ENCODE assay signal across 15 cellular contexts in genomic region chr11:44609783-44610155, GRCh38. TPM values are rescaled to one million over a fixed set of nuclear protein-coding genes. Genes with fewer than 3 reads are reported as not detected.
DNase-seq lines count a peak whose midpoint lies in the region; ATAC-seq, FAIRE-seq and TF ChIP-seq lines count a peak whose summit lies in the region.
"Had no signal": no experiment of that assay in that cellular context is flagged by ENCODE, and none has a peak within 500 bp of the region (broad histone marks: within the 10 kb centered on the region; RNA-seq: fewer than 3 reads in every experiment).

No MANE protein-coding gene starts in this region.

- H3K9me3 ChIP-seq in lower lobe of right lung (no peaks in the 10 kb centered on the region), HepG2 (ENCODE audit: low read length) (no peaks in the 10 kb centered on the region), smooth muscle cell (replicated peaks; ENCODE audit: low read depth) (no peaks in the 10 kb centered on the region)

- no peak for ATAC-seq in lower lobe of right lung
- no peak for ATAC-seq in HepG2
- ATAC-seq: Panc1 had no signal

- H3F3A ChIP-seq in smooth muscle cell (ENCODE audit: low read depth) = peaks cover 7% of the 10 kb centered on the region

- H3K4me1 ChIP-seq in lower lobe of right lung = peaks cover 57% of the 10 kb centered on the region
- no peaks in the 10 kb centered on the region for H3K4me1 ChIP-seq in HepG2 (ENCODE audit: insufficient read depth, low read length)
- H3K4me1 ChIP-seq in smooth muscle cell (ENCODE audit: low read depth) = peaks cover 2% of the 10 kb centered on the region

- peaks cover 85% of the 10 kb centered on the region for H3K4me1 Mint-ChIP-seq in activated naive CD4-positive, alpha-beta T cell treated with anti-CD3 and anti-CD28 coated beads, Interleukin-2, amount 50 U/mL, for 24 hours
- H3K4me1 Mint-ChIP-seq in activated T-helper 1 cell treated with anti-CD3 and anti-CD28 coated beads, Interleukin-12 subunit alpha, Interleukin-12 subunit beta, Interleukin-2, Interleukin-4 antibody, amounts not matched to agents 30 ng/mL and 10 ng/mL and 1 ng/mL, durations not matched to agents 14 hours and 24 hours and 36 hours (ENCODE audit: low read depth) = peaks cover 77% of the 10 kb centered on the region

- in situ Hi-C loops in HepG2 (cut with HindIII; ENCODE audit: extremely low pct_ligation_motif_present, low pct_unique_long_range_greater_than_20kb) = loop anchor here (10.0 kb wide), 1 partner anchor 45 kb away; the partner anchor contains the start of gene CD82

- no peak for TF ChIP-seq EP300 in HepG2 (IDR thresholded peaks at IDR 0.05; ENCODE audit: low read depth in 2 of 2, low read length in 2 of 2)
- TF ChIP-seq EP300 in HepG2 (CRISPR knock-in tag; IDR thresholded peaks at IDR 0.05; ENCODE audit: borderline replicate concordance) = no peak

- BruUV-seq in HepG2 (replicated peaks; lab: Mats Ljungman, UMichigan) = no TSS peak

- TF ChIP-seq RAD21 in HepG2 (CRISPR knock-in tag; IDR thresholded peaks at IDR 0.05) = no peak

- no peak overlapping the region for H3K4me3 ChIP-seq in lower lobe of right lung
- no peak overlapping the region for H3K4me3 ChIP-seq in HepG2 (replicated peaks in 1 of 3; ENCODE audit: insufficient read depth in 1 of 3, low read depth in 2 of 3, low read length in 3 of 3)
- no peak overlapping the region for H3K4me3 ChIP-seq in smooth muscle cell
- H3K4me3 ChIP-seq: lung had no signal

- H2AFZ ChIP-seq in HepG2 (ENCODE audit: low read length) = no peak overlapping the region
- H2AFZ ChIP-seq in smooth muscle cell (ENCODE audit: low read depth) = no peak overlapping the region

- H3K27ac Mint-ChIP-seq in activated naive CD4-positive, alpha-beta T cell treated with anti-CD3 and anti-CD28 coated beads, Interleukin-2, amount 50 U/mL, for 24 hours = peak overlapping the region; percentile 81
- peak overlapping the region; percentile 89 for H3K27ac Mint-ChIP-seq in activated T-helper 1 cell treated with anti-CD3 and anti-CD28 coated beads, Interleukin-12 subunit alpha, Interleukin-12 subunit beta, Interleukin-2, Interleukin-4 antibody, amounts not matched to agents 30 ng/mL and 10 ng/mL and 1 ng/mL, durations not matched to agents 14 hours and 24 hours and 36 hours

- H3K27me3 ChIP-seq in lower lobe of right lung (ENCODE audit: low read depth) = no peaks in the 10 kb centered on the region
- no peaks in the 10 kb centered on the region; a peak in 1 of 5 replicates for H3K27me3 ChIP-seq in HepG2 (ENCODE audit: control insufficient read depth in 1 of 2, insufficient read depth in 2 of 2, low read length in 2 of 2)
- H3K27me3 ChIP-seq in smooth muscle cell (ENCODE audit: low read depth) = no peaks in the 10 kb centered on the region

- H3K36me3 Mint-ChIP-seq in activated naive CD4-positive, alpha-beta T cell treated with anti-CD3 and anti-CD28 coated beads, Interleukin-2, amount 50 U/mL, for 24 hours = peaks cover 27% of the 10 kb centered on the region
- peaks cover 70% of the 10 kb centered on the region for H3K36me3 Mint-ChIP-seq in activated T-helper 1 cell treated with anti-CD3 and anti-CD28 coated beads, Interleukin-12 subunit alpha, Interleukin-12 subunit beta, Interleukin-2, Interleukin-4 antibody, amounts not matched to agents 30 ng/mL and 10 ng/mL and 1 ng/mL, durations not matched to agents 14 hours and 24 hours and 36 hours (ENCODE audit: low read depth)

- intact Hi-C loops in activated T-helper 1 cell treated with anti-CD3 and anti-CD28 coated beads, Interleukin-12 subunit alpha, Interleukin-12 subunit beta, Interleukin-2, Interleukin-4 antibody, amounts not matched to agents 30 ng/mL and 10 ng/mL and 1 ng/mL, durations not matched to agents 14 hours and 24 hours and 36 hours (cut with micrococcal nuclease) = no loop called here
- intact Hi-C loops in lower lobe of right lung (cut with DNase I) = no loop called here
- intact Hi-C loops in HepG2 (cut with micrococcal nuclease; ENCODE audit: unreplicated experiment) = no loop called here

- no peaks in the 10 kb centered on the region for H3K9me3 Mint-ChIP-seq in activated naive CD4-positive, alpha-beta T cell treated with anti-CD3 and anti-CD28 coated beads, Interleukin-2, amount 50 U/mL, for 24 hours
- H3K9me3 Mint-ChIP-seq in activated T-helper 1 cell treated with anti-CD3 and anti-CD28 coated beads, Interleukin-12 subunit alpha, Interleukin-12 subunit beta, Interleukin-2, Interleukin-4 antibody, amounts not matched to agents 30 ng/mL and 10 ng/mL and 1 ng/mL, durations not matched to agents 14 hours and 24 hours and 36 hours = no peaks in the 10 kb centered on the region

- no peak for DNase-seq in activated naive CD4-positive, alpha-beta T cell treated with Interleukin-2 at 50 U/mL for 16 hours
- DNase-seq in activated T-helper 1 cell treated with anti-CD3 and anti-CD28 coated beads, Interleukin-12 subunit alpha, Interleukin-12 subunit beta, Interleukin-2, Interleukin-4 antibody, amounts not matched to agents 30 ng/mL and 10 ng/mL and 1 ng/mL, durations not matched to agents 14 hours and 24 hours and 36 hours (ENCODE audit: low spot score) = no peak
- DNase-seq in lower lobe of right lung (no peak), HepG2 (ENCODE audit: low spot score) (no peak), superior temporal gyrus (ENCODE audit: extremely low spot score) (no peak), NCI-H1436 (lab: John Stamatoyannopoulos, UW) (no peak), smooth muscle cell (lab: John Stamatoyannopoulos, UW; ENCODE audit: unreplicated experiment) (no peak)
- DNase-seq: H7, NCI-H1105 treated with DMSO at 0.1 percent for 48 hours, SW 1271 had no signal

- peak overlapping the region; percentile 24 for H3K27ac ChIP-seq in lower lobe of right lung
- no peak overlapping the region for H3K27ac ChIP-seq in HepG2 (ENCODE audit: extremely low read length, insufficient read depth, low read length)
- H3K27ac ChIP-seq in smooth muscle cell (ENCODE audit: low read depth) = no peak overlapping the region

- H4K20me1 ChIP-seq in HepG2 (ENCODE audit: insufficient read depth, low read length) = no peaks in the 10 kb centered on the region
- no peaks in the 10 kb centered on the region for H4K20me1 ChIP-seq in smooth muscle cell (ENCODE audit: low read depth)

- H3K27me3 Mint-ChIP-seq in activated naive CD4-positive, alpha-beta T cell treated with anti-CD3 and anti-CD28 coated beads, Interleukin-2, amount 50 U/mL, for 24 hours = no peaks in the 10 kb centered on the region
- H3K27me3 Mint-ChIP-seq in activated T-helper 1 cell treated with anti-CD3 and anti-CD28 coated beads, Interleukin-12 subunit alpha, Interleukin-12 subunit beta, Interleukin-2, Interleukin-4 antibody, amounts not matched to agents 30 ng/mL and 10 ng/mL and 1 ng/mL, durations not matched to agents 14 hours and 24 hours and 36 hours (ENCODE audit: insufficient read depth) = no peaks in the 10 kb centered on the region

- peak overlapping the region; percentile 68 for H3K4me3 Mint-ChIP-seq in activated naive CD4-positive, alpha-beta T cell treated with anti-CD3 and anti-CD28 coated beads, Interleukin-2, amount 50 U/mL, for 24 hours
- H3K4me3 Mint-ChIP-seq in activated T-helper 1 cell treated with anti-CD3 and anti-CD28 coated beads, Interleukin-12 subunit alpha, Interleukin-12 subunit beta, Interleukin-2, Interleukin-4 antibody, amounts not matched to agents 30 ng/mL and 10 ng/mL and 1 ng/mL, durations not matched to agents 14 hours and 24 hours and 36 hours = peak overlapping the region; percentile 31

- no peaks in the 10 kb centered on the region for H3K79me2 ChIP-seq in HepG2 (ENCODE audit: insufficient read depth, low read length)
- H3K79me2 ChIP-seq in smooth muscle cell (ENCODE audit: low read depth) = no peaks in the 10 kb centered on the region

- 0% methylated on average over 3 of the region's 3 CpGs for WGBS in HepG2 (ENCODE audit: low lambda C conversion rate)
- WGBS in smooth muscle cell (ENCODE audit: low lambda C conversion rate) = 87% methylated on average over 3 of the region's 3 CpGs

- H3K9ac ChIP-seq in HepG2 (ENCODE audit: insufficient read depth, low read depth, low read length) = no peak overlapping the region
- H3K9ac ChIP-seq in smooth muscle cell (ENCODE audit: low read depth) = no peak overlapping the region

- TF ChIP-seq POLR2A in HepG2 (IDR thresholded peaks at IDR 0.05; ENCODE audit: insufficient read depth in 1 of 2, low read depth in 2 of 2, low read length in 2 of 2) = no peak

- no peak overlapping the region for H3K4me2 ChIP-seq in HepG2 (ENCODE audit: low read depth, low read length)
- H3K4me2 ChIP-seq in smooth muscle cell = no peak overlapping the region

- POLR2A ChIA-PET in HepG2 (lab: Yijun Ruan, JAX) = no interaction called here

- CTCF ChIA-PET in HepG2 (lab: Yijun Ruan, JAX; ENCODE audit: low intra/inter-chr PET ratio, low total read pairs) = no interaction called here

- no peak for FAIRE-seq in HepG2 (lab: Jason Lieb, UNC)
- FAIRE-seq: endometrium, frontal cortex had no signal

- TF ChIP-seq CTCF in lower lobe of right lung (IDR thresholded peaks at IDR 0.05) (no peak), HepG2 (CRISPR knock-in tag; IDR thresholded peaks at IDR 0.05) (no peak), smooth muscle cell (IDR thresholded peaks at IDR 0.05; ENCODE audit: borderline replicate concordance, insufficient read depth, poor library complexity, severe bottlenecking) (no peak)

- peaks cover 29% of the 10 kb centered on the region for H3K36me3 ChIP-seq in lower lobe of right lung
- no peaks in the 10 kb centered on the region for H3K36me3 ChIP-seq in HepG2 (replicated peaks in 1 of 2; ENCODE audit: control insufficient read depth in 1 of 2, insufficient read depth in 2 of 2, low read length in 2 of 2)
- H3K36me3 ChIP-seq in smooth muscle cell (ENCODE audit: low read depth) = peaks cover 6% of the 10 kb centered on the region

RNA-seq across cellular contexts. Expression of gene CD82, which starts 44.3 kb away (rescaled TPM):
- 499 and 500 TPM in 2 replicates for total RNA-seq in activated T-helper 1 cell treated with anti-CD3 and anti-CD28 coated beads, Interleukin-12 subunit alpha, Interleukin-12 subunit beta, Interleukin-2, Interleukin-4 antibody, amounts not matched to agents 30 ng/mL and 10 ng/mL and 1 ng/mL, durations not matched to agents 14 hours and 24 hours and 36 hours
- total RNA-seq in lower lobe of right lung (129 TPM), HepG2 (2016; rRNA removed; fragmentation: Illumina TruSeq; extraction: Trizol) (not detected in 2 replicates), smooth muscle cell (43.8 and 58.6 TPM in 2 replicates)
- not detected in 2 replicates for total RNA-seq in HepG2 (2016; cell fraction: cytosol; rRNA removed; fragmentation: Illumina TruSeq; extraction: Trizol; ENCODE audit: low read depth)
- total RNA-seq in HepG2 (2016; cell fraction: insoluble cytoplasmic fraction; rRNA removed; fragmentation: Illumina TruSeq; extraction: Trizol) = not detected in 2 replicates
- not detected in 2 replicates for total RNA-seq in HepG2 (2016; cell fraction: membrane; rRNA removed; fragmentation: Illumina TruSeq; extraction: Trizol)
- total RNA-seq in HepG2 (2016; cell fraction: nucleus; rRNA removed; fragmentation: Illumina TruSeq; extraction: Trizol) = not detected in 2 replicates
- polyA plus RNA-seq in HepG2 (2011; rRNA removed) (0.05 and 0.24 TPM in 2 replicates), smooth muscle cell (252 and 270 TPM in 2 replicates)
- 0.13 and 0.16 TPM in 2 replicates for polyA plus RNA-seq in HepG2 (2011; cell fraction: cytosol; rRNA removed)
- polyA plus RNA-seq in HepG2 (2011; cell fraction: nucleus; rRNA removed) = 0.33 TPM in 1 of 2 replicates, not detected in the other
- 0.19 TPM in 1 of 2 replicates, not detected in the other for polyA plus RNA-seq in HepG2 (2012)
- not detected in 2 replicates for polyA plus RNA-seq in HepG2 (2016; cell fraction: cytosol; fragmentation: Illumina TruSeq; extraction: Trizol; ENCODE audit: low read depth)
- not detected in 2 replicates for polyA plus RNA-seq in HepG2 (2016; cell fraction: insoluble cytoplasmic fraction; fragmentation: Illumina TruSeq; extraction: Trizol; ENCODE audit: low read depth)
- not detected in 2 replicates for polyA plus RNA-seq in HepG2 (2016; cell fraction: membrane; fragmentation: Illumina TruSeq; extraction: Trizol; ENCODE audit: low read depth)
- polyA plus RNA-seq in HepG2 (2016; cell fraction: nucleus; fragmentation: Illumina TruSeq; extraction: Trizol; ENCODE audit: insufficient read depth, low read depth) = not detected in 2 replicates
- 0.52 and 13.0 TPM in 2 replicates for polyA minus RNA-seq in HepG2 (2011; rRNA and poly(A)+ RNA removed; ENCODE audit: low replicate concordance)
- polyA minus RNA-seq in HepG2 (2011; cell fraction: cytosol; rRNA and poly(A)+ RNA removed) = not detected in 2 replicates
- not detected in 2 replicates for polyA minus RNA-seq in HepG2 (2011; cell fraction: nucleus; rRNA and poly(A)+ RNA removed)

Comparison
In these comparisons a context has a peak if more than half of its experiments do, and no peak if none do; other contexts are left out.
1. RNA of gene CD82, which starts 44.3 kb away (total RNA-seq): 499 to 500 TPM in activated T-helper 1 cell treated with anti-CD3 and anti-CD28 coated beads, Interleukin-12 subunit alpha, Interleukin-12 subunit beta, Interleukin-2, Interleukin-4 antibody, amounts not matched to agents 30 ng/mL and 10 ng/mL and 1 ng/mL, durations not matched to agents 14 hours and 24 hours and 36 hours, 129 TPM in lower lobe of right lung (single experiment) and 43.8 to 58.6 TPM in smooth muscle cell; not detected in HepG2; every median in the first group is over 10 times any median in the second.